Comparison of ENCODE assay signal across 26 cellular contexts in the genomic region with DNA sequence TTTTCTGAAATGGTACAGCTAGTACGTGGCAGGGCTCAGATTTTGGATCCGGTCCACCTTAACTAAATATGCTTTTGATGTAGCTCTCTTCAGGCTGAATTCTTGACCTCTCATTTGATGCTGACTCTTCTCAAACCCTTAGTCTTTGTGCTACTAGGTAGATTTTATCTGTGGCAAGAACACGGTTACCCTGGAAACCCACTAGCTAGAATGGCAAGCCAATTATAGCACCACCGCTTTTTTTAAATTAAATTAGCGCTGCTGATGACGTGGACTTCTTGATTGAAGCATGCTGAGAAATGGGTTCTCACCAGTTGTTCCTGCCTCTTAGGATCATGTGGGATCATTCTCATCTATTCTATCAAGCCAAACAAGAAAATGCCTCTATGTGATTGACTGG.
"Had no signal": no experiment of that assay in that cellular context is flagged by ENCODE, and none has a peak within 500 bp of the region (broad histone marks: within the 10 kb centered on the region; RNA-seq: fewer than 3 reads in every experiment).

No MANE protein-coding gene starts in this region.

- H3K4me3 Mint-ChIP-seq: activated CD4-positive, alpha-beta memory T cell treated with anti-CD3 and anti-CD28 coated beads, Interleukin-2, amount 10 ng/mL, durations not matched to agents 7 days and 5 days; activated CD4-positive, alpha-beta T cell treated with anti-CD3 and anti-CD28 coated beads, Interleukin-2, amount 10 ng/mL, durations not matched to agents 7 days and 5 days; activated naive CD4-positive, alpha-beta T cell treated with anti-CD3 and anti-CD28 coated beads, Interleukin-2, amount 50 U/mL, for 24 hours; activated T-cell treated with anti-CD3 and anti-CD28 coated beads, Interleukin-2, amount 50 U/mL, for 4 hours; activated T-helper 17 cell treated with anti-CD3 and anti-CD28 coated beads, Interleukin-2, amount 50 U/mL, for 72 hours; brain; mesothelial cell of epicardium; naive thymus-derived CD4-positive, alpha-beta T cell had no signal

- H3K4me3 ChIP-seq: cardiac muscle cell, colonic mucosa, hepatocyte, psoas muscle, right atrium auricular region, spleen, tibial nerve had no signal

- H3K36me3 Mint-ChIP-seq: activated naive CD4-positive, alpha-beta T cell treated with anti-CD3 and anti-CD28 coated beads, Interleukin-2, amount 50 U/mL, for 24 hours; brain had no signal

- ATAC-seq: activated T-cell treated with anti-CD3 and anti-CD28 coated beads, Interleukin-2, amount 50 U/mL, for 4 hours; activated T-helper 17 cell treated with anti-CD3 and anti-CD28 coated beads, Interleukin-2, amount 50 U/mL, for 72 hours; left cardiac atrium; naive thymus-derived CD4-positive, alpha-beta T cell; psoas muscle had no signal

- H3K4me2 ChIP-seq: hepatocyte had no signal

- H3K4me1 Mint-ChIP-seq: activated CD4-positive, alpha-beta memory T cell treated with anti-CD3 and anti-CD28 coated beads, Interleukin-2, amount 10 ng/mL, durations not matched to agents 7 days and 5 days; activated CD4-positive, alpha-beta T cell treated with anti-CD3 and anti-CD28 coated beads, Interleukin-2, amount 10 ng/mL, durations not matched to agents 7 days and 5 days; activated T-helper 17 cell treated with anti-CD3 and anti-CD28 coated beads, Interleukin-2, amount 50 U/mL, for 72 hours had no signal

- H3K36me3 ChIP-seq: cardiac muscle cell, colonic mucosa, right atrium auricular region, spleen, tibial nerve had no signal

- H3K9me3 ChIP-seq: colonic mucosa, psoas muscle, right atrium auricular region, spleen, tibial nerve had no signal

- H3K9ac ChIP-seq: parathyroid adenoma had no signal

- H2AFZ ChIP-seq: hepatocyte, parathyroid adenoma had no signal

- H3K27ac Mint-ChIP-seq: activated CD4-positive, alpha-beta memory T cell treated with anti-CD3 and anti-CD28 coated beads, Interleukin-2, amount 10 ng/mL, durations not matched to agents 7 days and 5 days; activated CD4-positive, alpha-beta T cell treated with anti-CD3 and anti-CD28 coated beads, Interleukin-2, amount 10 ng/mL, durations not matched to agents 7 days and 5 days; activated naive CD4-positive, alpha-beta T cell treated with anti-CD3 and anti-CD28 coated beads, Interleukin-2, amount 50 U/mL, for 24 hours; activated T-helper 17 cell treated with anti-CD3 and anti-CD28 coated beads, Interleukin-2, amount 50 U/mL, for 72 hours; mesothelial cell of epicardium; naive thymus-derived CD4-positive, alpha-beta T cell had no signal

- H3K79me2 ChIP-seq: parathyroid adenoma had no signal

- DNase-seq: activated CD4-positive, alpha-beta memory T cell treated with anti-CD3 and anti-CD28 coated beads, Interleukin-2, amount 10 ng/mL, durations not matched to agents 7 days and 5 days; activated CD4-positive, alpha-beta T cell treated with anti-CD3 and anti-CD28 coated beads, Interleukin-2, amount 10 ng/mL, durations not matched to agents 7 days and 5 days; activated CD4-positive, CD25-positive, alpha-beta regulatory T cell treated with anti-CD3 and anti-CD28 coated beads, Interleukin-2, amount 50 U/mL, for 72 hours; activated T-cell treated with anti-CD3 and anti-CD28 coated beads, Interleukin-2, amount 50 U/mL, for 4 hours; anterior cingulate cortex; cerebellar nuclear complex; colonic mucosa; effector CD8-positive, alpha-beta T cell; islet precursor cell; left cardiac atrium; left ventricle myocardium superior; naive thymus-derived CD4-positive, alpha-beta T cell; psoas muscle; spleen; stimulated activated naive CD4-positive, alpha-beta T cell treated with Interleukin-2 at 50 U/mL for 16 hours; T-helper 2 cell had no signal

- H3K4me1 ChIP-seq: colonic mucosa, parathyroid adenoma had no signal

- H3K27ac ChIP-seq: cardiac muscle cell, colonic mucosa, epithelial cell of prostate, hepatocyte, parathyroid adenoma, psoas muscle, right atrium auricular region, spleen, tibial nerve had no signal

- H3K27me3 Mint-ChIP-seq: activated CD4-positive, alpha-beta memory T cell treated with anti-CD3 and anti-CD28 coated beads, Interleukin-2, amount 10 ng/mL, durations not matched to agents 7 days and 5 days; activated CD4-positive, alpha-beta T cell treated with anti-CD3 and anti-CD28 coated beads, Interleukin-2, amount 10 ng/mL, durations not matched to agents 7 days and 5 days; activated naive CD4-positive, alpha-beta T cell treated with anti-CD3 and anti-CD28 coated beads, Interleukin-2, amount 50 U/mL, for 24 hours; activated T-helper 17 cell treated with anti-CD3 and anti-CD28 coated beads, Interleukin-2, amount 50 U/mL, for 72 hours; brain; naive thymus-derived CD4-positive, alpha-beta T cell had no signal

- H3K27me3 ChIP-seq: cardiac muscle cell, colonic mucosa, hepatocyte, right atrium auricular region, spleen, tibial nerve had no signal

- H3K9me3 Mint-ChIP-seq: activated CD4-positive, alpha-beta memory T cell treated with anti-CD3 and anti-CD28 coated beads, Interleukin-2, amount 10 ng/mL, durations not matched to agents 7 days and 5 days; activated CD4-positive, alpha-beta T cell treated with anti-CD3 and anti-CD28 coated beads, Interleukin-2, amount 10 ng/mL, durations not matched to agents 7 days and 5 days; activated naive CD4-positive, alpha-beta T cell treated with anti-CD3 and anti-CD28 coated beads, Interleukin-2, amount 50 U/mL, for 24 hours; activated T-cell treated with anti-CD3 and anti-CD28 coated beads, Interleukin-2, amount 50 U/mL, for 4 hours; activated T-helper 17 cell treated with anti-CD3 and anti-CD28 coated beads, Interleukin-2, amount 50 U/mL, for 72 hours; brain; naive thymus-derived CD4-positive, alpha-beta T cell had no signal
